14 cellular contexts compared by ENCODE assay signal in genomic region chr19:23393121-23393520, GRCh38. TPM values are rescaled to one million over a fixed set of nuclear protein-coding genes. Genes with fewer than 3 reads are reported as not detected.
DNase-seq lines count a peak whose midpoint lies in the region; ATAC-seq and TF ChIP-seq lines count a peak whose summit lies in the region.
"Had no signal": no experiment of that assay in that cellular context is flagged by ENCODE, and none has a peak within 500 bp of the region (broad histone marks: within the 10 kb centered on the region; RNA-seq: fewer than 3 reads in every experiment).

No MANE protein-coding gene starts in this region.

- no peaks in the 10 kb centered on the region for H3K9me3 ChIP-seq in GM23248 (ENCODE audit: low read depth)
- peaks cover 59% of the 10 kb centered on the region for H3K9me3 ChIP-seq in PC-9 (ENCODE audit: insufficient read depth, low read depth)

- H3K27ac Mint-ChIP-seq in nephron progenitor cell, result no peak overlapping the region

- H3K36me3 ChIP-seq in GM23248 (ENCODE audit: low read depth) (peaks cover 8% of the 10 kb centered on the region; the same call in 1 of the 2 replicates), PC-9 (ENCODE audit: low read depth) (peaks cover 57% of the 10 kb centered on the region)

- 89 to 97% methylated on average over 1 of the region's 1 CpG for WGBS in GM23248 (ENCODE audit: low coverage in 1 of 2, low lambda C conversion rate in 2 of 2, missing lambda C conversion rate in 2 of 2), 2 experiments

- CTCF ChIA-PET in PC-9 (lab: Charles Lee), result interaction anchor here (0.6 kb wide), 1 partner anchor 237 kb away, joined by 3 read pairs; no protein-coding TSS in a partner anchor

- peaks cover 70% of the 10 kb centered on the region for H3K79me2 ChIP-seq in GM23248 (ENCODE audit: insufficient read depth)
- H3K79me2 ChIP-seq in PC-9 (ENCODE audit: low read depth), result peaks cover 71% of the 10 kb centered on the region

- H3F3A ChIP-seq in GM23248 (ENCODE audit: insufficient read depth) (no peaks in the 10 kb centered on the region), PC-9 (ENCODE audit: insufficient read depth, low read depth) (peaks cover 16% of the 10 kb centered on the region)

- H3K27me3 ChIP-seq in GM23248 (replicated peaks; ENCODE audit: insufficient read depth), result no peaks in the 10 kb centered on the region
- no peaks in the 10 kb centered on the region for H3K27me3 ChIP-seq in PC-9 (ENCODE audit: insufficient read depth, low read depth)

- intact Hi-C loops in PC-9 (cut with micrococcal nuclease; ENCODE audit: unreplicated experiment), result loop anchor here (10.0 kb wide), 1 partner anchor 118 kb away; no protein-coding TSS in a partner anchor

- peak overlapping the region; percentile 98 for H3K4me3 Mint-ChIP-seq in nephron progenitor cell

- ATAC-seq in HG03521 (IDR thresholded peaks at IDR 0.05; ENCODE audit: unreplicated experiment), result no peak

- TF ChIP-seq CTCF in PC-9 (conservative IDR thresholded peaks at IDR 0.05) (no peak), coronary artery (IDR thresholded peaks at IDR 0.05) (no peak), nephron progenitor cell (IDR thresholded peaks at IDR 0.05) (no peak)

- H3K9me2 ChIP-seq in GM23248 (ENCODE audit: insufficient read depth) (no peaks in the 10 kb centered on the region), PC-9 (ENCODE audit: insufficient read depth) (no peaks in the 10 kb centered on the region)

- peaks cover 72% of the 10 kb centered on the region for H3K9me3 Mint-ChIP-seq in nephron progenitor cell

- H4K20me1 ChIP-seq in GM23248 (ENCODE audit: insufficient read depth) (no peaks in the 10 kb centered on the region), PC-9 (ENCODE audit: insufficient read depth) (no peaks in the 10 kb centered on the region)

- no peak overlapping the region; the same call in 1 of the 2 replicates for H3K9ac ChIP-seq in GM23248

- H3K4me2 ChIP-seq in GM23248 (ENCODE audit: unreplicated experiment), result no peak overlapping the region
- H3K4me2 ChIP-seq in PC-9, result peak overlapping the region; percentile 78; the same call in 1 of the 2 replicates

- peaks cover 4% of the 10 kb centered on the region for H3K27me3 Mint-ChIP-seq in nephron progenitor cell (ENCODE audit: low read depth, poor library complexity)

- H3K4me1 ChIP-seq in GM23248 (ENCODE audit: insufficient read depth) (peaks cover 9% of the 10 kb centered on the region), PC-9 (replicated peaks; ENCODE audit: insufficient read depth) (peaks cover 10% of the 10 kb centered on the region)

- H2AFZ ChIP-seq in GM23248 (no peak overlapping the region), PC-9 (no peak overlapping the region)

- peaks cover 70% of the 10 kb centered on the region for H3K36me3 Mint-ChIP-seq in nephron progenitor cell (ENCODE audit: low read depth)

- BruUV-seq in PC-9 (replicated peaks; lab: Mats Ljungman, UMichigan), result no TSS peak

- H3K4me3 ChIP-seq in GM23248, result no peak overlapping the region
- peak overlapping the region; percentile 88 for H3K4me3 ChIP-seq in PC-9
- H3K4me3 ChIP-seq in coronary artery, result peak overlapping the region; percentile 81

- peaks cover 9% of the 10 kb centered on the region for H3K4me1 Mint-ChIP-seq in nephron progenitor cell

- in situ Hi-C loops in GM23248 (cut with MboI), result no loop called here

- DNase-seq in GM23248 (peak; percentile 33), PC-9 (no peak), coronary artery (ENCODE audit: low spot score) (no peak), nephron progenitor cell (no peak), NCI-H524 (lab: John Stamatoyannopoulos, UW) (no peak), NCI-H1930 (lab: John Stamatoyannopoulos, UW) (no peak), NCI-H146 treated with DMSO at 0.1 percent for 48 hours (lab: John Stamatoyannopoulos, UW; ENCODE audit: unreplicated experiment) (no peak)
- DNase-seq: activated CD4-positive, alpha-beta T cell treated with anti-CD3 and anti-CD28 coated beads, Interleukin-2, amount 50 U/mL, for 1 hour; central memory CD4-positive, alpha-beta T cell; DMS79; foreskin melanocyte; NCI-H1105; NCI-H526 treated with DMSO at 0.1 percent for 48 hours had no signal

- POLR2A ChIA-PET in PC-9 (lab: Charles Lee; ENCODE audit: unreplicated experiment), result interaction anchor here (0.6 kb wide), 1 partner anchor 611 kb away, joined by 4 read pairs; no protein-coding TSS in a partner anchor

- H3K27ac ChIP-seq in GM23248 (no peak overlapping the region), PC-9 (no peak overlapping the region), coronary artery (no peak overlapping the region)

RNA-seq across cellular contexts. Expression of gene ZNF91, which starts 2.1 kb away (rescaled TPM):
- total RNA-seq in GM23248 (2014; rRNA removed; shearing (Covaris generic)), result 8.2 and 10.5 TPM in 2 replicates
- 6.9 and 8.2 TPM in 2 replicates for polyA plus RNA-seq in GM23248 (2016; fragmentation: Nextera tagmentation; extraction: Ambion mirVana)
- 37.4 and 44.9 TPM in 2 replicates for total RNA-seq in PC-9 (2021)
